In the genomic region with DNA sequence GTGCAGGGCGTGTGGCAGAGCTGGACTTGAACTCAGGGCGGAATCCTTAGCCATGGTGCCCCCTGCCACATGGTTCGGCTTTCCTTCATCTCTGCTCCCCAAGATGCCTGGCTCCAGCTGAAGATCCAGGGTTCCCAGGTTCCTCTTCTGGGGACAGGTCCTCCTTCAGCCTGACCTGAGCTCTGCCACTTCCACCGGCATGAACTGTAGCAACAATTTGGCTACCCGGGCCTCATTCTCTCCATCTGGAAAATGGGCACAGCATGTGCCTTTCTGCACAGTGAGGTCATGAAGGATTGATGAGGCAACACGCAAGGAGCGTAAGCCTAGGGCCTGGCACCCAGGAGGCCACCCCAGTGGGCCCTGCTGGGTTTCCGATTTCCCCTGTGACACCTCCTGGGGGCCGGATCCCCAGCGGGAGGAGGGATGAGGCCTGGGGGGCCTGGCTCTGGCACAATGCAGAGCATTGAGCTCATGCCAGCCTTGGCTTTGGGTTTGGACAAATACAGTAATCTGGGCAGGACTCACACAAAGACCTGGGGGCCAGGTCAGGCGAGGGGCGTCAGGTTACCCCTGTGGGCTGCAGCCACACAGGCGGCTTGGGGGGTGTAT, we compare ENCODE assay signal across 13 cellular contexts.
A peak's percentile ranks its signal among the peaks of the same experiment; 100 is the strongest.
DNase-seq lines count a peak whose midpoint lies in the region; ATAC-seq and TF ChIP-seq lines count a peak whose summit lies in the region.
"Had no signal": no experiment of that assay in that cellular context is flagged by ENCODE, and none has a peak within 500 bp of the region (broad histone marks: within the 10 kb centered on the region; RNA-seq: fewer than 3 reads in every experiment).

No MANE protein-coding gene starts in this region.

- POLR2A ChIA-PET in IMR-90 (lab: Charles Lee; ENCODE audit: unreplicated experiment): no interaction called here
- POLR2A ChIA-PET in PC-9 (lab: Charles Lee; ENCODE audit: unreplicated experiment): no interaction called here

- 0 out of 2 replicates have a peak overlapping the region, but pooled peaks have one; percentile 30 for H3K4ac ChIP-seq in IMR-90 (ENCODE audit: low read depth, low read length)

- ATAC-seq in IMR-90 (ENCODE audit: low read depth) (no peak), lower lobe of right lung (no peak), GM21526 (IDR thresholded peaks at IDR 0.05; ENCODE audit: low FRiP score, unreplicated experiment) (no peak)
- ATAC-seq: CD8-positive, alpha-beta T cell; HCT116 had no signal

- H3K27ac ChIP-seq in IMR-90 (ENCODE audit: insufficient read depth, low read length) (no peak overlapping the region), SJCRH30 (no peak overlapping the region), lower lobe of right lung (no peak overlapping the region), vagina (peak overlapping the region; percentile 20), PC-9 (no peak overlapping the region)

- no peak for TF ChIP-seq RAD21 in IMR-90 (IDR thresholded peaks at IDR 0.05; ENCODE audit: low read length)

- no peak overlapping the region for H3K9ac ChIP-seq in IMR-90 (ENCODE audit: low read depth, low read length)

- H3K27me3 ChIP-seq in IMR-90 (ENCODE audit: control insufficient read depth, insufficient read depth, low read length) (no peaks in the 10 kb centered on the region), SJCRH30 (no peaks in the 10 kb centered on the region; the same call in 1 of the 2 replicates), lower lobe of right lung (ENCODE audit: low read depth) (no peaks in the 10 kb centered on the region), vagina (no peaks in the 10 kb centered on the region), PC-9 (ENCODE audit: insufficient read depth, low read depth) (no peaks in the 10 kb centered on the region)

- in situ Hi-C loops in IMR-90 (cut with MboI; ENCODE audit: low sequenced_read_pairs): no loop called here

- H4K8ac ChIP-seq in IMR-90 (ENCODE audit: low read depth in 2 of 2, low read length in 2 of 2): no peak overlapping the region

- H4K20me1 ChIP-seq in IMR-90 (ENCODE audit: insufficient read depth, low read length) (no peaks in the 10 kb centered on the region; the same call in 1 of the 2 replicates), PC-9 (ENCODE audit: insufficient read depth) (no peaks in the 10 kb centered on the region)

- H2AFZ ChIP-seq in IMR-90 (replicated peaks; ENCODE audit: low read length, poor library complexity) (no peak overlapping the region), PC-9 (no peak overlapping the region)

- BruUV-seq in IMR-90 (replicated peaks; lab: Mats Ljungman, UMichigan) (no TSS peak), PC-9 (replicated peaks; lab: Mats Ljungman, UMichigan) (no TSS peak)

- 92% methylated on average over 5 of the region's 13 CpGs; no CpG with 5 or more reads in 1 of the 2 experiments for WGBS in IMR-90 (ENCODE audit: extremely low coverage in 2 of 2, insufficient read length in 1 of 2), 2 experiments

- H3K79me2 ChIP-seq in PC-9 (ENCODE audit: low read depth): no peaks in the 10 kb centered on the region

- H3K9me2 ChIP-seq in PC-9 (ENCODE audit: insufficient read depth): no peaks in the 10 kb centered on the region

- H4K91ac ChIP-seq in IMR-90 (ENCODE audit: insufficient read depth, low read depth, low read length): no peak overlapping the region

- H3K9me1 ChIP-seq in IMR-90 (ENCODE audit: insufficient read depth, low read length): peaks cover 10% of the 10 kb centered on the region

- H3K36me3 ChIP-seq in IMR-90 (ENCODE audit: control insufficient read depth, insufficient read depth, low read length) (no peaks in the 10 kb centered on the region), SJCRH30 (no peaks in the 10 kb centered on the region), lower lobe of right lung (no peaks in the 10 kb centered on the region), vagina (no peaks in the 10 kb centered on the region), PC-9 (ENCODE audit: low read depth) (no peaks in the 10 kb centered on the region)

- no peak overlapping the region for H2AK9ac ChIP-seq in IMR-90 (replicated peaks; ENCODE audit: low read depth, low read length, poor library complexity)

- no peaks in the 10 kb centered on the region; a peak in 1 of 4 replicates for H3K79me1 ChIP-seq in IMR-90 (ENCODE audit: low read depth in 1 of 2, low read length in 2 of 2)

- TF ChIP-seq POLR2A in IMR-90 (IDR thresholded peaks at IDR 0.05; ENCODE audit: low read depth, low read length) (no peak), vagina (IDR thresholded peaks at IDR 0.05) (no peak)

- H3K4me3 ChIP-seq in IMR-90 (ENCODE audit: insufficient read depth, low read depth, low read length) (no peak overlapping the region), SJCRH30 (no peak overlapping the region), lower lobe of right lung (no peak overlapping the region), vagina (no peak overlapping the region), PC-9 (no peak overlapping the region)

- no peak overlapping the region; the same call in 1 of the 2 replicates for H2BK20ac ChIP-seq in IMR-90 (ENCODE audit: low read depth, low read length)

- no peak overlapping the region for H2BK5ac ChIP-seq in IMR-90 (ENCODE audit: low read depth, low read length, poor library complexity, severe bottlenecking)

- no peak overlapping the region for H3K18ac ChIP-seq in IMR-90 (ENCODE audit: low read depth, low read length)

- intact Hi-C loops in IMR-90 (cut with micrococcal nuclease): no loop called here
- intact Hi-C loops in lower lobe of right lung (cut with DNase I): no loop called here
- intact Hi-C loops in vagina (cut with DNase I): loop anchor here (5.0 kb wide), 1 partner anchor 62 kb away; no protein-coding TSS in a partner anchor
- intact Hi-C loops in PC-9 (cut with micrococcal nuclease; ENCODE audit: unreplicated experiment): loop anchor here (5.0 kb wide), 1 partner anchor 198 kb away; no protein-coding TSS in a partner anchor

- peak overlapping the region; percentile 21; the same call in 1 of the 2 replicates for H2AK5ac ChIP-seq in IMR-90 (ENCODE audit: low read depth, low read length)

- no peak overlapping the region for H3K14ac ChIP-seq in IMR-90 (replicated peaks; ENCODE audit: low read depth, low read length)

- H3K56ac ChIP-seq in IMR-90 (ENCODE audit: extremely low read depth, insufficient read depth, low read length): no peak overlapping the region

- H3K4me2 ChIP-seq in IMR-90 (ENCODE audit: low read depth, low read length) (no peak overlapping the region), PC-9 (no peak overlapping the region)

- dilution Hi-C loops in IMR-90 (cut with HindIII; ENCODE audit: low sequenced_read_pairs, unreplicated experiment): no loop called here

- peaks cover 65% of the 10 kb centered on the region for H3F3A ChIP-seq in PC-9 (ENCODE audit: insufficient read depth, low read depth)

- H3K9me3 ChIP-seq in IMR-90 (ENCODE audit: control insufficient read depth, insufficient read depth, low read length) (no peaks in the 10 kb centered on the region), SJCRH30 (replicated peaks) (no peaks in the 10 kb centered on the region), lower lobe of right lung (no peaks in the 10 kb centered on the region), vagina (no peaks in the 10 kb centered on the region), PC-9 (ENCODE audit: insufficient read depth, low read depth) (no peaks in the 10 kb centered on the region)

- H4K5ac ChIP-seq in IMR-90 (ENCODE audit: low read depth, low read length): no peak overlapping the region

- H2BK120ac ChIP-seq in IMR-90 (ENCODE audit: low read depth, low read length): no peak overlapping the region

- TF ChIP-seq CTCF in IMR-90 (conservative IDR thresholded peaks at IDR 0.05; ENCODE audit: low read depth, low read length): no peak
- no peak for TF ChIP-seq CTCF in lower lobe of right lung (IDR thresholded peaks at IDR 0.05)
- no peak for TF ChIP-seq CTCF in vagina (IDR thresholded peaks at IDR 0.05)
- TF ChIP-seq CTCF in PC-9 (conservative IDR thresholded peaks at IDR 0.05): no peak

- no peak overlapping the region; the same call in 2 of the 3 replicates for H2BK15ac ChIP-seq in IMR-90 (ENCODE audit: low read depth, low read length)

- H3K23ac ChIP-seq in IMR-90 (ENCODE audit: low read depth, low read length): no peak overlapping the region

- H3K4me1 ChIP-seq in IMR-90 (ENCODE audit: control insufficient read depth, insufficient read depth, low read length): peaks cover 16% of the 10 kb centered on the region
- H3K4me1 ChIP-seq in SJCRH30: peaks cover 20% of the 10 kb centered on the region
- H3K4me1 ChIP-seq in lower lobe of right lung: peaks cover 51% of the 10 kb centered on the region
- peaks cover 49% of the 10 kb centered on the region for H3K4me1 ChIP-seq in vagina
- peaks cover 67% of the 10 kb centered on the region for H3K4me1 ChIP-seq in PC-9 (replicated peaks; ENCODE audit: insufficient read depth)

- DNase-seq in IMR-90: no peak
- DNase-seq in SJCRH30: peak; percentile 61 to 72
- peak; percentile 28 for DNase-seq in lower lobe of right lung
- no peak for DNase-seq in vagina (ENCODE audit: extremely low spot score in 2 of 2)
- no peak for DNase-seq in PC-9
- no peak for DNase-seq in stimulated activated CD4-positive, alpha-beta T cell treated with anti-CD3 and anti-CD28 coated beads, Interleukin-4, amount 100 ng/mL, for 24 hours
- DNase-seq: CD8-positive, alpha-beta T cell; COR-L47; DMS153; DMS79 treated with DMSO at 0.1 percent for 48 hours; EL had no signal

- CTCF ChIA-PET in IMR-90 (lab: Yijun Ruan, JAX): no interaction called here
- CTCF ChIA-PET in PC-9 (lab: Charles Lee): no interaction called here

TF ChIP-seq in IMR-90, 13 proteins besides CTCF, POLR2A, EP300 and RAD21 (continues in another document):
- TF ChIP-seq CEBPB (IDR thresholded peaks at IDR 0.05; ENCODE audit: low read depth, low read length): no peak
- TF ChIP-seq ELK1 (IDR thresholded peaks at IDR 0.05; ENCODE audit: borderline replicate concordance, low read depth, low read length): no peak
- no peak for TF ChIP-seq CHD1 (IDR thresholded peaks at IDR 0.05; ENCODE audit: low read depth, low read length)
- TF ChIP-seq NFE2L2 (IDR thresholded peaks at IDR 0.05; ENCODE audit: low read depth, low read length): no peak
- no peak for TF ChIP-seq RCOR1 (IDR thresholded peaks at IDR 0.05; ENCODE audit: insufficient replicate concordance, low read length)
- no peak for TF ChIP-seq MAZ (IDR thresholded peaks at IDR 0.05; ENCODE audit: borderline replicate concordance, low read depth, low read length)
- TF ChIP-seq RFX5 (IDR thresholded peaks at IDR 0.05; ENCODE audit: low read depth, low read length): no peak

Comparison
In these comparisons a context has a peak if more than half of its experiments do, and no peak if none do; other contexts are left out.
1. DNase-seq: peak in SJCRH30 (2 of 2) and lower lobe of right lung (single experiment); none in IMR-90 (single experiment), vagina (0 of 2), PC-9 (0 of 2) and stimulated activated CD4-positive, alpha-beta T cell treated with anti-CD3 and anti-CD28 coated beads, Interleukin-4, amount 100 ng/mL, for 24 hours (single experiment).
2. intact Hi-C loops: an anchor here in vagina (5.0 kb wide) and PC-9 (5.0 kb wide); none called in IMR-90 and lower lobe of right lung.